Comparison of ENCODE assay signal across 8 cellular contexts in genomic region chrX:153381684-153382532, GRCh38. TPM values are rescaled to one million over a fixed set of nuclear protein-coding genes. Genes with fewer than 3 reads are reported as not detected.
A peak's percentile ranks its signal among the peaks of the same experiment; 100 is the strongest.
DNase-seq lines count a peak whose midpoint lies in the region; ATAC-seq lines count a peak whose summit lies in the region.

No MANE protein-coding gene starts in this region.

- H3K36me3 Mint-ChIP-seq in activated CD8-positive, alpha-beta T cell treated with anti-CD3 and anti-CD28 coated beads, Interleukin-2, amount 10 ng/mL, durations not matched to agents 7 days and 5 days (ENCODE audit: low read depth), result no peaks in the 10 kb centered on the region
- H3K36me3 Mint-ChIP-seq in activated T-helper 1 cell treated with anti-CD3 and anti-CD28 coated beads, Interleukin-12 subunit alpha, Interleukin-12 subunit beta, Interleukin-2, Interleukin-4 antibody, amounts not matched to agents 30 ng/mL and 10 ng/mL and 1 ng/mL, durations not matched to agents 14 hours and 24 hours and 36 hours (ENCODE audit: low read depth), result no peaks in the 10 kb centered on the region
- no peaks in the 10 kb centered on the region for H3K36me3 Mint-ChIP-seq in activated T-helper 2 cell treated with anti-CD3 and anti-CD28 coated beads, Interferon-gamma antibody, Interleukin-2, Interleukin-4, amounts not matched to agents 10 μg/mL and 5 μg/mL and 100 μg/mL, durations not matched to agents 14 hours and 24 hours and 36 hours (ENCODE audit: low read depth)

- CTCF ChIA-PET in activated CD8-positive, alpha-beta T cell treated with anti-CD3 and anti-CD28 coated beads, Interleukin-2, amount 10 ng/mL, durations not matched to agents 7 days and 5 days (lab: Charles Lee), result no interaction called here

- ATAC-seq in activated CD8-positive, alpha-beta T cell treated with anti-CD3 and anti-CD28 coated beads, Interleukin-2, amount 10 ng/mL, durations not matched to agents 7 days and 5 days, result peak; percentile 84
- ATAC-seq in stimulated activated naive CD8-positive, alpha-beta T cell treated with anti-CD3 and anti-CD28 coated beads, Interleukin-15, amount 100 ng/mL, for 72 hours, result peak; percentile 77

- no peak overlapping the region for H3K27ac Mint-ChIP-seq in activated CD8-positive, alpha-beta T cell treated with anti-CD3 and anti-CD28 coated beads, Interleukin-2, amount 10 ng/mL, durations not matched to agents 7 days and 5 days
- H3K27ac Mint-ChIP-seq in stimulated activated naive CD8-positive, alpha-beta T cell treated with anti-CD3 and anti-CD28 coated beads, Interleukin-15, amount 100 ng/mL, for 72 hours, result peak overlapping the region in 1 of 2 donors; percentile 62
- no peak overlapping the region for H3K27ac Mint-ChIP-seq in activated T-helper 1 cell treated with anti-CD3 and anti-CD28 coated beads, Interleukin-12 subunit alpha, Interleukin-12 subunit beta, Interleukin-2, Interleukin-4 antibody, amounts not matched to agents 30 ng/mL and 10 ng/mL and 1 ng/mL, durations not matched to agents 14 hours and 24 hours and 36 hours
- H3K27ac Mint-ChIP-seq in activated T-helper 2 cell treated with anti-CD3 and anti-CD28 coated beads, Interferon-gamma antibody, Interleukin-2, Interleukin-4, amounts not matched to agents 10 μg/mL and 5 μg/mL and 100 μg/mL, durations not matched to agents 14 hours and 24 hours and 36 hours, result no peak overlapping the region

- H3K4me1 Mint-ChIP-seq in activated CD8-positive, alpha-beta T cell treated with anti-CD3 and anti-CD28 coated beads, Interleukin-2, amount 10 ng/mL, durations not matched to agents 7 days and 5 days (ENCODE audit: low read depth), result no peaks in the 10 kb centered on the region
- no peaks in the 10 kb centered on the region for H3K4me1 Mint-ChIP-seq in stimulated activated naive CD8-positive, alpha-beta T cell treated with anti-CD3 and anti-CD28 coated beads, Interleukin-15, amount 100 ng/mL, for 72 hours
- no peaks in the 10 kb centered on the region for H3K4me1 Mint-ChIP-seq in activated T-helper 1 cell treated with anti-CD3 and anti-CD28 coated beads, Interleukin-12 subunit alpha, Interleukin-12 subunit beta, Interleukin-2, Interleukin-4 antibody, amounts not matched to agents 30 ng/mL and 10 ng/mL and 1 ng/mL, durations not matched to agents 14 hours and 24 hours and 36 hours (ENCODE audit: low read depth)
- H3K4me1 Mint-ChIP-seq in activated T-helper 2 cell treated with anti-CD3 and anti-CD28 coated beads, Interferon-gamma antibody, Interleukin-2, Interleukin-4, amounts not matched to agents 10 μg/mL and 5 μg/mL and 100 μg/mL, durations not matched to agents 14 hours and 24 hours and 36 hours (ENCODE audit: low read depth), result no peaks in the 10 kb centered on the region

- POLR2A ChIA-PET in activated CD8-positive, alpha-beta T cell treated with anti-CD3 and anti-CD28 coated beads, Interleukin-2, amount 10 ng/mL, durations not matched to agents 7 days and 5 days (lab: Charles Lee), result interaction anchor here (0.6 kb wide), 1 partner anchor 1958 kb away, joined by 3 read pairs; no protein-coding TSS in a partner anchor

- intact Hi-C loops in activated T-helper 1 cell treated with anti-CD3 and anti-CD28 coated beads, Interleukin-12 subunit alpha, Interleukin-12 subunit beta, Interleukin-2, Interleukin-4 antibody, amounts not matched to agents 30 ng/mL and 10 ng/mL and 1 ng/mL, durations not matched to agents 14 hours and 24 hours and 36 hours (cut with micrococcal nuclease), result no loop called here
- intact Hi-C loops in activated T-helper 2 cell treated with anti-CD3 and anti-CD28 coated beads, Interferon-gamma antibody, Interleukin-2, Interleukin-4, amounts not matched to agents 10 μg/mL and 5 μg/mL and 100 μg/mL, durations not matched to agents 14 hours and 24 hours and 36 hours (cut with micrococcal nuclease), result no loop called here

- H3K4me3 Mint-ChIP-seq in activated CD8-positive, alpha-beta T cell treated with anti-CD3 and anti-CD28 coated beads, Interleukin-2, amount 10 ng/mL, durations not matched to agents 7 days and 5 days, result no peak overlapping the region
- no peak overlapping the region for H3K4me3 Mint-ChIP-seq in stimulated activated naive CD8-positive, alpha-beta T cell treated with anti-CD3 and anti-CD28 coated beads, Interleukin-15, amount 100 ng/mL, for 72 hours
- no peak overlapping the region for H3K4me3 Mint-ChIP-seq in activated T-helper 1 cell treated with anti-CD3 and anti-CD28 coated beads, Interleukin-12 subunit alpha, Interleukin-12 subunit beta, Interleukin-2, Interleukin-4 antibody, amounts not matched to agents 30 ng/mL and 10 ng/mL and 1 ng/mL, durations not matched to agents 14 hours and 24 hours and 36 hours
- H3K4me3 Mint-ChIP-seq in activated T-helper 2 cell treated with anti-CD3 and anti-CD28 coated beads, Interferon-gamma antibody, Interleukin-2, Interleukin-4, amounts not matched to agents 10 μg/mL and 5 μg/mL and 100 μg/mL, durations not matched to agents 14 hours and 24 hours and 36 hours (ENCODE audit: low read depth), result no peak overlapping the region

- no peaks in the 10 kb centered on the region for H3K9me3 Mint-ChIP-seq in activated CD8-positive, alpha-beta T cell treated with anti-CD3 and anti-CD28 coated beads, Interleukin-2, amount 10 ng/mL, durations not matched to agents 7 days and 5 days (ENCODE audit: insufficient read depth)
- H3K9me3 Mint-ChIP-seq in stimulated activated naive CD8-positive, alpha-beta T cell treated with anti-CD3 and anti-CD28 coated beads, Interleukin-15, amount 100 ng/mL, for 72 hours, result no peaks in the 10 kb centered on the region
- H3K9me3 Mint-ChIP-seq in activated T-helper 1 cell treated with anti-CD3 and anti-CD28 coated beads, Interleukin-12 subunit alpha, Interleukin-12 subunit beta, Interleukin-2, Interleukin-4 antibody, amounts not matched to agents 30 ng/mL and 10 ng/mL and 1 ng/mL, durations not matched to agents 14 hours and 24 hours and 36 hours, result no peaks in the 10 kb centered on the region
- H3K9me3 Mint-ChIP-seq in activated T-helper 2 cell treated with anti-CD3 and anti-CD28 coated beads, Interferon-gamma antibody, Interleukin-2, Interleukin-4, amounts not matched to agents 10 μg/mL and 5 μg/mL and 100 μg/mL, durations not matched to agents 14 hours and 24 hours and 36 hours, result no peaks in the 10 kb centered on the region

- H3K27me3 Mint-ChIP-seq in activated CD8-positive, alpha-beta T cell treated with anti-CD3 and anti-CD28 coated beads, Interleukin-2, amount 10 ng/mL, durations not matched to agents 7 days and 5 days (ENCODE audit: low read depth), result peaks cover 2% of the 10 kb centered on the region
- H3K27me3 Mint-ChIP-seq in stimulated activated naive CD8-positive, alpha-beta T cell treated with anti-CD3 and anti-CD28 coated beads, Interleukin-15, amount 100 ng/mL, for 72 hours, result no peaks in the 10 kb centered on the region
- peaks cover 2% of the 10 kb centered on the region for H3K27me3 Mint-ChIP-seq in activated T-helper 1 cell treated with anti-CD3 and anti-CD28 coated beads, Interleukin-12 subunit alpha, Interleukin-12 subunit beta, Interleukin-2, Interleukin-4 antibody, amounts not matched to agents 30 ng/mL and 10 ng/mL and 1 ng/mL, durations not matched to agents 14 hours and 24 hours and 36 hours (ENCODE audit: insufficient read depth)
- peaks cover 3% of the 10 kb centered on the region for H3K27me3 Mint-ChIP-seq in activated T-helper 2 cell treated with anti-CD3 and anti-CD28 coated beads, Interferon-gamma antibody, Interleukin-2, Interleukin-4, amounts not matched to agents 10 μg/mL and 5 μg/mL and 100 μg/mL, durations not matched to agents 14 hours and 24 hours and 36 hours (ENCODE audit: low read depth)

- DNase-seq in A172 (ENCODE audit: low spot score) (peak; percentile 27), Daoy (ENCODE audit: low read depth) (peak; percentile 20), NCI-H1930 (lab: John Stamatoyannopoulos, UW) (peak; percentile 52 to 70), hypothalamus (lab: John Stamatoyannopoulos, UW) (peak in 34 of 51 donors; percentile 0 to 75 (median 24))
- peak; percentile 42 for DNase-seq in activated CD8-positive, alpha-beta T cell treated with anti-CD3 and anti-CD28 coated beads, Interleukin-2, amount 10 ng/mL, durations not matched to agents 7 days and 5 days
- peak; percentile 18 to 31 for DNase-seq in stimulated activated naive CD8-positive, alpha-beta T cell treated with anti-CD3 and anti-CD28 coated beads, Interleukin-15, amount 100 ng/mL, for 72 hours
- no peak for DNase-seq in activated T-helper 1 cell treated with anti-CD3 and anti-CD28 coated beads, Interleukin-12 subunit alpha, Interleukin-12 subunit beta, Interleukin-2, Interleukin-4 antibody, amounts not matched to agents 30 ng/mL and 10 ng/mL and 1 ng/mL, durations not matched to agents 14 hours and 24 hours and 36 hours (ENCODE audit: low spot score)
- no peak for DNase-seq in activated T-helper 2 cell treated with anti-CD3 and anti-CD28 coated beads, Interferon-gamma antibody, Interleukin-2, Interleukin-4, amounts not matched to agents 10 μg/mL and 5 μg/mL and 100 μg/mL, durations not matched to agents 14 hours and 24 hours and 36 hours (ENCODE audit: low spot score)

RNA-seq across cellular contexts. Expression of gene PNMA6E, which starts 19.2 kb away (rescaled TPM):
- total RNA-seq in A172 (2014; rRNA removed; shearing (Covaris generic)), result not detected in 2 replicates
- total RNA-seq in Daoy (2014; rRNA removed; shearing (Covaris generic)), result not detected in 2 replicates
- total RNA-seq in activated CD8-positive, alpha-beta T cell treated with anti-CD3 and anti-CD28 coated beads, Interleukin-2, amount 10 ng/mL, durations not matched to agents 7 days and 5 days, result not detected
- not detected in 2 replicates for total RNA-seq in activated T-helper 1 cell treated with anti-CD3 and anti-CD28 coated beads, Interleukin-12 subunit alpha, Interleukin-12 subunit beta, Interleukin-2, Interleukin-4 antibody, amounts not matched to agents 30 ng/mL and 10 ng/mL and 1 ng/mL, durations not matched to agents 14 hours and 24 hours and 36 hours
- not detected in 2 replicates for total RNA-seq in activated T-helper 2 cell treated with anti-CD3 and anti-CD28 coated beads, Interferon-gamma antibody, Interleukin-2, Interleukin-4, amounts not matched to agents 10 μg/mL and 5 μg/mL and 100 μg/mL, durations not matched to agents 14 hours and 24 hours and 36 hours

RNA-seq across cellular contexts. Expression of gene ZFP92, which starts 29.4 kb away (rescaled TPM):
- 1.9 and 2.0 TPM in 2 replicates for total RNA-seq in A172 (2014; rRNA removed; shearing (Covaris generic))
- 0.80 and 1.1 TPM in 2 replicates for total RNA-seq in Daoy (2014; rRNA removed; shearing (Covaris generic))
- total RNA-seq in activated CD8-positive, alpha-beta T cell treated with anti-CD3 and anti-CD28 coated beads, Interleukin-2, amount 10 ng/mL, durations not matched to agents 7 days and 5 days, result 1 to 10 TPM; 1.5 to 1.6 TPM
- total RNA-seq in activated T-helper 1 cell treated with anti-CD3 and anti-CD28 coated beads, Interleukin-12 subunit alpha, Interleukin-12 subunit beta, Interleukin-2, Interleukin-4 antibody, amounts not matched to agents 30 ng/mL and 10 ng/mL and 1 ng/mL, durations not matched to agents 14 hours and 24 hours and 36 hours, result 2.4 and 2.5 TPM in 2 replicates
- total RNA-seq in activated T-helper 2 cell treated with anti-CD3 and anti-CD28 coated beads, Interferon-gamma antibody, Interleukin-2, Interleukin-4, amounts not matched to agents 10 μg/mL and 5 μg/mL and 100 μg/mL, durations not matched to agents 14 hours and 24 hours and 36 hours, result 1.8 and 2.1 TPM in 2 replicates

RNA-seq across cellular contexts. Expression of gene ZNF275, which starts 48.0 kb away (rescaled TPM):
- total RNA-seq in A172 (2014; rRNA removed; shearing (Covaris generic)), result 7.0 and 7.3 TPM in 2 replicates
- total RNA-seq in Daoy (2014; rRNA removed; shearing (Covaris generic)), result 3.5 and 5.2 TPM in 2 replicates
- total RNA-seq in activated CD8-positive, alpha-beta T cell treated with anti-CD3 and anti-CD28 coated beads, Interleukin-2, amount 10 ng/mL, durations not matched to agents 7 days and 5 days, result 10 to 100 TPM; 20.8 to 22.3 TPM
- total RNA-seq in activated T-helper 1 cell treated with anti-CD3 and anti-CD28 coated beads, Interleukin-12 subunit alpha, Interleukin-12 subunit beta, Interleukin-2, Interleukin-4 antibody, amounts not matched to agents 30 ng/mL and 10 ng/mL and 1 ng/mL, durations not matched to agents 14 hours and 24 hours and 36 hours, result 22.1 and 22.5 TPM in 2 replicates
- total RNA-seq in activated T-helper 2 cell treated with anti-CD3 and anti-CD28 coated beads, Interferon-gamma antibody, Interleukin-2, Interleukin-4, amounts not matched to agents 10 μg/mL and 5 μg/mL and 100 μg/mL, durations not matched to agents 14 hours and 24 hours and 36 hours, result 17.1 and 17.2 TPM in 2 replicates

Comparison
In these comparisons a context has a peak if more than half of its experiments do, and no peak if none do; other contexts are left out.
1. DNase-seq: peak in A172 (single experiment), Daoy (single experiment), NCI-H1930 (2 of 2), activated CD8-positive, alpha-beta T cell treated with anti-CD3 and anti-CD28 coated beads, Interleukin-2, amount 10 ng/mL, durations not matched to agents 7 days and 5 days (single experiment), hypothalamus (34 of 51) and stimulated activated naive CD8-positive, alpha-beta T cell treated with anti-CD3 and anti-CD28 coated beads, Interleukin-15, amount 100 ng/mL, for 72 hours (2 of 2); none in activated T-helper 1 cell treated with anti-CD3 and anti-CD28 coated beads, Interleukin-12 subunit alpha, Interleukin-12 subunit beta, Interleukin-2, Interleukin-4 antibody, amounts not matched to agents 30 ng/mL and 10 ng/mL and 1 ng/mL, durations not matched to agents 14 hours and 24 hours and 36 hours (single experiment) and activated T-helper 2 cell treated with anti-CD3 and anti-CD28 coated beads, Interferon-gamma antibody, Interleukin-2, Interleukin-4, amounts not matched to agents 10 μg/mL and 5 μg/mL and 100 μg/mL, durations not matched to agents 14 hours and 24 hours and 36 hours (single experiment).